Comparison of ENCODE assay signal across 10 cellular contexts in the genomic region with DNA sequence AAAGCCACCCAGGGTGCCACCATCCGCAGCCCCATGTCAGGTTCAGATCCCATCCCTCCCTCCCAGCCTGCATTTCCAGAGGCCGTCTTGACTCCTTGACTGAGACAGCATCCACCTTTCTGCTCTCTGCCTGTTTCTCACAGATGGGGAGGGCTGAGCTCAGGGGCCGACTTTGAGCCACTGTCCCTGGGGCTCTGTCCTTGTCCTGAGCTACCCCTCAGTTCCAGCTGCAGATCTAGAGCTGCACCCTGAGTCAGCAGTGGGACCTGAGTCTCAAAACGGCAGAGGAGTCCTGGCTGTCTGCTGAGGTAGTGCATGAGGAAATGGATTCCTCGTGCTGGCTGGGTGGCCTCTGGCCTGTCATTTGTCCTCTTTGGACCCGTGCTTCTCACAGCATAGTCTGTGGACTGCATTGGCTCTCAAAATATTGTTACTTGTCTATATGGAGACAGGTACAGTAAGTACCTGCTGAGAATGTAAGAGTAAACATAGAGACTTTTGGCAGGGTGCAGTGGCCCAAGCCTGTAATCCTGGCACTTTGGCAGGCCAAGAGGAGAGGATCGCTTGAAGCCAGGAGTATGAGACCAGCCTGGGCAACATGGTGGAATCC. TPM values are rescaled to one million over a fixed set of nuclear protein-coding genes. Genes with fewer than 3 reads are reported as not detected.
A peak's percentile ranks its signal among the peaks of the same experiment; 100 is the strongest.
DNase-seq lines count a peak whose midpoint lies in the region; ATAC-seq and TF ChIP-seq lines count a peak whose summit lies in the region.
"Had no signal": no experiment of that assay in that cellular context is flagged by ENCODE, and none has a peak within 500 bp of the region (broad histone marks: within the 10 kb centered on the region; RNA-seq: fewer than 3 reads in every experiment).

No MANE protein-coding gene starts in this region.

- H3K4me1 Mint-ChIP-seq in stimulated activated effector memory CD8-positive, alpha-beta T cell treated with anti-CD3 and anti-CD28 coated beads, Interleukin-12 subunit alpha, Interleukin-12 subunit beta, amount 100 ng/mL, for 72 hours, result peaks cover 4% of the 10 kb centered on the region
- peaks cover 9 to 17% of the 10 kb centered on the region in 2 donors for H3K4me1 Mint-ChIP-seq in natural killer cell

- no peak overlapping the region for H3K4me3 Mint-ChIP-seq in stimulated activated effector memory CD8-positive, alpha-beta T cell treated with anti-CD3 and anti-CD28 coated beads, Interleukin-12 subunit alpha, Interleukin-12 subunit beta, amount 100 ng/mL, for 72 hours
- H3K4me3 Mint-ChIP-seq in natural killer cell, result no peak overlapping the region
- H3K4me3 Mint-ChIP-seq: activated T-cell treated with anti-CD3 and anti-CD28 coated beads, Interleukin-2, amount 50 U/mL, for 24 hours had no signal

- no peak overlapping the region for H3K27ac Mint-ChIP-seq in stimulated activated effector memory CD8-positive, alpha-beta T cell treated with anti-CD3 and anti-CD28 coated beads, Interleukin-12 subunit alpha, Interleukin-12 subunit beta, amount 100 ng/mL, for 72 hours
- no peak overlapping the region for H3K27ac Mint-ChIP-seq in natural killer cell
- H3K27ac Mint-ChIP-seq: activated T-cell treated with anti-CD3 and anti-CD28 coated beads, Interleukin-2, amount 50 U/mL, for 24 hours had no signal

- ATAC-seq in SK-N-SH treated with all-trans-retinoic acid at 6 μM for 48 hours, result peak; percentile 58
- ATAC-seq in esophagus mucosa, result peak; percentile 6
- ATAC-seq in stimulated activated effector memory CD8-positive, alpha-beta T cell treated with anti-CD3 and anti-CD28 coated beads, Interleukin-12 subunit alpha, Interleukin-12 subunit beta, amount 100 ng/mL, for 72 hours, result peak; percentile 43
- no peak for ATAC-seq in GM18873 (IDR thresholded peaks at IDR 0.05; ENCODE audit: low FRiP score, unreplicated experiment)
- no peak for ATAC-seq in natural killer cell

- DNase-seq in activated CD8-positive, alpha-beta memory T cell treated with anti-CD3 and anti-CD28 coated beads, Interleukin-2, amount 50 U/mL, for 48 hours, result peak; percentile 48
- DNase-seq in activated CD8-positive, alpha-beta memory T cell treated with anti-CD3 and anti-CD28 coated beads for 24 hours, result no peak
- no peak for DNase-seq in stimulated activated effector memory CD8-positive, alpha-beta T cell treated with anti-CD3 and anti-CD28 coated beads, Interleukin-12 subunit alpha, Interleukin-12 subunit beta, amount 100 ng/mL, for 72 hours (ENCODE audit: low spot score in 2 of 2)
- DNase-seq in HUDEP-2 (lab: John Stamatoyannopoulos, UW; ENCODE audit: unreplicated experiment in 76 of 76), result no peak
- DNase-seq in natural killer cell, result no peak
- DNase-seq: cortex of kidney had no signal

- peaks cover 0 to 29% of the 10 kb centered on the region in 2 donors for H3K27me3 Mint-ChIP-seq in natural killer cell (ENCODE audit: low read depth in 2 of 2)

- intact Hi-C loops in natural killer cell (cut with micrococcal nuclease), result loop anchor here (2.0 to 10.0 kb wide), 6 partner anchors 50 to 1970 kb away; no protein-coding TSS in a partner anchor

- H3K9me3 Mint-ChIP-seq in stimulated activated effector memory CD8-positive, alpha-beta T cell treated with anti-CD3 and anti-CD28 coated beads, Interleukin-12 subunit alpha, Interleukin-12 subunit beta, amount 100 ng/mL, for 72 hours, result peaks cover 2% of the 10 kb centered on the region
- H3K9me3 Mint-ChIP-seq in natural killer cell, result peaks cover 0 to 3% of the 10 kb centered on the region in 2 donors

- no peak for TF ChIP-seq CTCF in natural killer cell (IDR thresholded peaks at IDR 0.05)

- H3K36me3 Mint-ChIP-seq in stimulated activated effector memory CD8-positive, alpha-beta T cell treated with anti-CD3 and anti-CD28 coated beads, Interleukin-12 subunit alpha, Interleukin-12 subunit beta, amount 100 ng/mL, for 72 hours, result no peaks in the 10 kb centered on the region
- H3K36me3 Mint-ChIP-seq in natural killer cell, result no peaks in the 10 kb centered on the region

TF ChIP-seq in SK-N-SH treated with all-trans-retinoic acid at 6 μM for 48 hours, 23 proteins besides CTCF, POLR2A, EP300 and RAD21:
- TF ChIP-seq ESRRG (CRISPR knock-in tag; IDR thresholded peaks at IDR 0.05), result no peak
- no peak for TF ChIP-seq CSDC2 (CRISPR knock-in tag; IDR thresholded peaks at IDR 0.05)
- no peak for TF ChIP-seq RARB (CRISPR knock-in tag; IDR thresholded peaks at IDR 0.05)
- TF ChIP-seq, protein P1, sequence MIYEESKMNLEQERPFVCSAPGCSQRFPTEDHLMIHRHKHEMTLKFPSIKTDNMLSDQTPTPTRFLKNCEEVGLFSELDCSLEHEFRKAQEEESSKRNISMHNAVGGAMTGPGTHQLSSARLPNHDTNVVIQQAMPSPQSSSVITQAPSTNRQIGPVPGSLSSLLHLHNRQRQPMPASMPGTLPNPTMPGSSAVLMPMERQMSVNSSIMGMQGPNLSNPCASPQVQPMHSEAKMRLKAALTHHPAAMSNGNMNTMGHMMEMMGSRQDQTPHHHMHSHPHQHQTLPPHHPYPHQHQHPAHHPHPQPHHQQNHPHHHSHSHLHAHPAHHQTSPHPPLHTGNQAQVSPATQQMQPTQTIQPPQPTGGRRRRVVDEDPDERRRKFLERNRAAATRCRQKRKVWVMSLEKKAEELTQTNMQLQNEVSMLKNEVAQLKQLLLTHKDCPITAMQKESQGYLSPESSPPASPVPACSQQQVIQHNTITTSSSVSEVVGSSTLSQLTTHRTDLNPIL (CRISPR knock-in tag; IDR thresholded peaks at IDR 0.05; ENCODE audit: low read depth), result no peak
- no peak for TF ChIP-seq ZFP3 (CRISPR knock-in tag; IDR thresholded peaks at IDR 0.05)
- no peak for TF ChIP-seq ARNTL (CRISPR knock-in tag; IDR thresholded peaks at IDR 0.05; ENCODE audit: borderline replicate concordance, low read depth)
- TF ChIP-seq ISL1 (CRISPR knock-in tag; IDR thresholded peaks at IDR 0.05), result no peak
- TF ChIP-seq, protein P2, sequence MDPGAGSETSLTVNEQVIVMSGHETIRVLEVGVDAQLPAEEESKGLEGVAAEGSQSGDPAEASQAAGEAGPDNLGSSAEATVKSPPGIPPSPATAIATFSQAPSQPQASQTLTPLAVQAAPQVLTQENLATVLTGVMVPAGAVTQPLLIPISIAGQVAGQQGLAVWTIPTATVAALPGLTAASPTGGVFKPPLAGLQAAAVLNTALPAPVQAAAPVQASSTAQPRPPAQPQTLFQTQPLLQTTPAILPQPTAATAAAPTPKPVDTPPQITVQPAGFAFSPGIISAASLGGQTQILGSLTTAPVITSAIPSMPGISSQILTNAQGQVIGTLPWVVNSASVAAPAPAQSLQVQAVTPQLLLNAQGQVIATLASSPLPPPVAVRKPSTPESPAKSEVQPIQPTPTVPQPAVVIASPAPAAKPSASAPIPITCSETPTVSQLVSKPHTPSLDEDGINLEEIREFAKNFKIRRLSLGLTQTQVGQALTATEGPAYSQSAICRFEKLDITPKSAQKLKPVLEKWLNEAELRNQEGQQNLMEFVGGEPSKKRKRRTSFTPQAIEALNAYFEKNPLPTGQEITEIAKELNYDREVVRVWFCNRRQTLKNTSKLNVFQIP (CRISPR knock-in tag; IDR thresholded peaks at IDR 0.05; ENCODE audit: borderline replicate concordance, low read depth), result no peak
TF ChIP-seq in SK-N-SH treated with all-trans-retinoic acid at 6 μM for 48 hours: peak in this region for 0.

RNA-seq across cellular contexts. Expression of gene RPLP1, which starts 22.3 kb away (rescaled TPM):
- 2,110 TPM for total RNA-seq in esophagus mucosa
- total RNA-seq in natural killer cell, result 1,000 to 10,000 TPM in 1 of 3 donors, 100 to 1,000 TPM in 2; 895 to 1,167 (median 974) TPM

Comparison
In these comparisons a context has a peak if more than half of its experiments do, and no peak if none do; other contexts are left out.
1. ATAC-seq: peak in SK-N-SH treated with all-trans-retinoic acid at 6 μM for 48 hours (single experiment), esophagus mucosa (single experiment) and stimulated activated effector memory CD8-positive, alpha-beta T cell treated with anti-CD3 and anti-CD28 coated beads, Interleukin-12 subunit alpha, Interleukin-12 subunit beta, amount 100 ng/mL, for 72 hours (single experiment); none in GM18873 (single experiment) and natural killer cell (0 of 3).